8 cellular contexts compared by ENCODE assay signal in the genomic region with DNA sequence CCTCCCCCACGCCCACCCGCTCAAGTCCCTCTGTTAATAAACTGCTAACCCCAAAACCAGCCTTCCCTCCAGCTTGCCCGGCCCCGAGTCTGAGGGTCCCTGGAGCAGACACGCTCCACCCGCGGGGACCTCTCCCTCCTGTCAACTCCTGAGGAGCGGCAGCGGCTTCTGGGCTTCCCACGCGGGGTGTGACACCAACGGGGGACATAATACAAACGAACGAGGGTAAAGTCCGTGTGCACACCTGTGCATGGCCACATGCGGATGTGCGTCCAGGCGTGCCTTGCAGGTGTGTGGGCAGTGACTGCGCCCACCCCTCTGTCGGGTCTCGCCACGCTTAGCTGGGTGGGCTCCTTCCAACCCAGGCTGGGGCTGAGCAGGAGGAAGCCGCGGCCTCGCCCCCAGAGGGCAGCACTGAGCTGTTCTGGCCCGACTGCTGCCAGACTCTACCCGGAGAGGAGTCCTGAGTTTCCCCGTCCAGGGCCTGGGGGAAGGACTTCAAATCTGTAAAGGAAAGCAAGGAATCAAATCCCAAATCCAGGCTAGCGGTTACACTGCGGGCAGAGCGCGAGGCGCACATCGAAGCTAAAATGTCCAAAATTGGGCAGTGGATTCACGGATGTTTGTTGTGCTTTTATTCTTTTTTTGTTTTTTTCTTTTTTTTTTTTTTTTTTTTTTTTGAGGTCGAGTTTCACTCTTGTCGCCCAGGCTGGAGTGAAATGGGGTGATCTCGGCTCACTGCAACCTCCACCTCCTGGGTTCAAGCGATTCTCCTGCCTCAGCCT. TPM values are rescaled to one million over a fixed set of nuclear protein-coding genes. Genes with fewer than 3 reads are reported as not detected.
A peak's percentile ranks its signal among the peaks of the same experiment; 100 is the strongest.
DNase-seq lines count a peak whose midpoint lies in the region; ATAC-seq and TF ChIP-seq lines count a peak whose summit lies in the region.

No MANE protein-coding gene starts in this region.

- peak; percentile 87 for DNase-seq in NCI-H82 (lab: John Stamatoyannopoulos, UW)
- DNase-seq in activated CD8-positive, alpha-beta memory T cell treated with anti-CD3 and anti-CD28 coated beads for 1 hour (ENCODE audit: extremely low read depth in 1 of 2, low read depth in 1 of 2) = peak; percentile 60 to 78
- DNase-seq in effector CD8-positive, alpha-beta T cell (lab: John Stamatoyannopoulos, UW) = peak; percentile 76
- peak; percentile 73 to 84 for DNase-seq in lung microvascular endothelial cell (ENCODE audit: low read depth in 2 of 2)
- DNase-seq in stimulated activated CD4-positive, alpha-beta T cell treated with anti-CD3 and anti-CD28 coated beads, TNF-alpha, amount 100 ng/mL, for 24 hours (ENCODE audit: low read depth in 3 of 3) = peak; percentile 64 to 82 (median 72)

- no peak overlapping the region for H3K27ac ChIP-seq in DOHH2 (ENCODE audit: low read depth, low read length)

- H3K27me3 ChIP-seq in DOHH2 (ENCODE audit: control insufficient read depth, low read length) = peaks cover 5% of the 10 kb centered on the region

- TF ChIP-seq CTCF in DOHH2 (IDR thresholded peaks at IDR 0.05; ENCODE audit: low read depth, low read length, poor library complexity, severe bottlenecking) = peak; percentile 95

- H3K79me2 ChIP-seq in DOHH2 (ENCODE audit: control insufficient read depth, low read length) = no peaks in the 10 kb centered on the region

- H3K4me2 ChIP-seq in DOHH2 (ENCODE audit: low read length) = peak overlapping the region; percentile 95

- H3K36me3 ChIP-seq in DOHH2 (ENCODE audit: control insufficient read depth, low read length) = no peaks in the 10 kb centered on the region

- ATAC-seq in HG03460 (IDR thresholded peaks at IDR 0.05; ENCODE audit: unreplicated experiment) (peak; percentile 83), GM19324 (IDR thresholded peaks at IDR 0.05; ENCODE audit: low FRiP score, unreplicated experiment) (no peak)

- H3K4me1 ChIP-seq in DOHH2 (ENCODE audit: control insufficient read depth, low read length) = peaks cover 13% of the 10 kb centered on the region

- 0 out of 2 replicates have a peak, but pooled peaks cover 2% of the 10 kb centered on the region for H3F3A ChIP-seq in DOHH2 (ENCODE audit: control insufficient read depth, insufficient read depth)

- no peaks in the 10 kb centered on the region for H4K20me1 ChIP-seq in DOHH2 (ENCODE audit: control insufficient read depth, insufficient read depth, low read depth, low read length)

- H3K4me3 ChIP-seq in DOHH2 (ENCODE audit: low read length) = peak overlapping the region; percentile 72

- no peaks in the 10 kb centered on the region for H3K9me2 ChIP-seq in DOHH2 (replicated peaks; ENCODE audit: control insufficient read depth, low read length)

- no peaks in the 10 kb centered on the region for H3K9me3 ChIP-seq in DOHH2 (ENCODE audit: control insufficient read depth, insufficient read depth, low read length)

RNA-seq across cellular contexts. Expression of a gene that starts 24.2 kb away (rescaled TPM):
- total RNA-seq in lung microvascular endothelial cell = 0.22 TPM in 1 of 2 replicates, not detected in the other

RNA-seq across cellular contexts. Expression of a gene that starts 36.0 kb away (rescaled TPM):
- not detected in 2 replicates for total RNA-seq in lung microvascular endothelial cell

RNA-seq across cellular contexts. Expression of a gene that starts 40.1 kb away (rescaled TPM):
- total RNA-seq in lung microvascular endothelial cell = 41.2 and 82.5 TPM in 2 replicates
